30 cellular contexts compared by ENCODE assay signal in the genomic region with DNA sequence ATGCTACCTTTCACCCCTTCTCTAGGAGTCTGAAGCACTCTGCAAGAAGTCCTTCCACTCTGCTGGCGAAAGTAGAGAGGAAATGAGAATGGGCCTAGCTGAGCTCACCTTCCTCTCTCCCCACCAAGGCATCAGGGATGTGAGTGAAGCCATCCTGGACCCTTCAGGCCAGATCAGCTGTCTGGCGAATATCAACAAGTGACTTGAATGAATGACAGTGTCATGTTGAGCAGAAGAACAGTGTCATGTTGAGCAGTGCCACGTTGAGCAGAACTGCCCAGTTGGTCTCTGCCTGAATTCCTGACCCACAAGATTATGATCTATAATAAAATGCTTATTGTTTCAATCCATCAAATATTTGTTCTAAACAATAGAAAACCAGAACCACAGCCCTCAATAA.
"Had no signal": no experiment of that assay in that cellular context is flagged by ENCODE, and none has a peak within 500 bp of the region (broad histone marks: within the 10 kb centered on the region; RNA-seq: fewer than 3 reads in every experiment).

No MANE protein-coding gene starts in this region.

- H3K36me3 Mint-ChIP-seq: activated naive CD8-positive, alpha-beta T cell had no signal

- H3K27me3 ChIP-seq: body of pancreas had no signal

- H3K27ac ChIP-seq: body of pancreas had no signal

- H3K9me3 ChIP-seq: body of pancreas had no signal

- H3K4me1 Mint-ChIP-seq: activated CD4-positive, alpha-beta memory T cell treated with anti-CD3 and anti-CD28 coated beads, Interleukin-2, amount 10 ng/mL, durations not matched to agents 7 days and 5 days; activated CD4-positive, alpha-beta T cell treated with anti-CD3 and anti-CD28 coated beads for 36 hours; activated CD4-positive, alpha-beta T cell treated with anti-CD3 and anti-CD28 coated beads, Interleukin-2, amount 10 ng/mL, durations not matched to agents 24 days and 14 days; activated T-helper 17 cell treated with anti-CD3 and anti-CD28 coated beads, Interleukin-2, amount 50 U/mL, for 72 hours; T-helper 17 cell had no signal

- H3K4me1 ChIP-seq: body of pancreas had no signal

- H3K27me3 Mint-ChIP-seq: activated CD4-positive, alpha-beta memory T cell treated with anti-CD3 and anti-CD28 coated beads, Interleukin-2, amount 10 ng/mL, durations not matched to agents 7 days and 5 days; activated T-helper 17 cell treated with anti-CD3 and anti-CD28 coated beads, Interleukin-2, amount 50 U/mL, for 72 hours; effector memory CD8-positive, alpha-beta T cell; T-helper 17 cell had no signal

- H3K9me3 Mint-ChIP-seq: activated CD4-positive, alpha-beta memory T cell treated with anti-CD3 and anti-CD28 coated beads, Interleukin-2, amount 10 ng/mL, durations not matched to agents 7 days and 5 days; activated CD4-positive, alpha-beta T cell treated with anti-CD3 and anti-CD28 coated beads, Interleukin-2, amount 10 ng/mL, durations not matched to agents 24 days and 14 days; activated T-cell treated with anti-CD3 and anti-CD28 coated beads, Interleukin-2, amount 50 U/mL, for 4 hours; activated T-helper 17 cell treated with anti-CD3 and anti-CD28 coated beads, Interleukin-2, amount 50 U/mL, for 72 hours; effector memory CD8-positive, alpha-beta T cell; T-helper 2 cell treated with Interferon-gamma antibody and Interleukin-4, amounts not matched to agents 5 μg/mL and 100 μg/mL, for 36 hours had no signal

- ATAC-seq: activated CD4-positive, alpha-beta T cell treated with anti-CD3 and anti-CD28 coated beads for 36 hours; activated T-cell treated with anti-CD3 and anti-CD28 coated beads, Interleukin-2, amount 50 U/mL, for 4 hours; activated T-helper 17 cell treated with anti-CD3 and anti-CD28 coated beads, Interleukin-2, amount 50 U/mL, for 72 hours; body of pancreas; effector memory CD8-positive, alpha-beta T cell; esophagus mucosa; T-helper 17 cell had no signal

- H3K4me3 Mint-ChIP-seq: activated CD4-positive, alpha-beta memory T cell treated with anti-CD3 and anti-CD28 coated beads, Interleukin-2, amount 10 ng/mL, durations not matched to agents 7 days and 5 days; activated CD4-positive, alpha-beta T cell treated with anti-CD3 and anti-CD28 coated beads for 36 hours; activated CD4-positive, alpha-beta T cell treated with anti-CD3 and anti-CD28 coated beads, Interleukin-2, amount 10 ng/mL, durations not matched to agents 24 days and 14 days; activated naive CD8-positive, alpha-beta T cell; activated T-cell treated with anti-CD3 and anti-CD28 coated beads, Interleukin-2, amount 50 U/mL, for 4 hours; activated T-helper 17 cell treated with anti-CD3 and anti-CD28 coated beads, Interleukin-2, amount 50 U/mL, for 72 hours; effector memory CD8-positive, alpha-beta T cell; T-helper 17 cell; T-helper 2 cell treated with Interferon-gamma antibody and Interleukin-4, amounts not matched to agents 5 μg/mL and 100 μg/mL, for 36 hours had no signal

- FAIRE-seq: colon, frontal cortex had no signal

- H3K27ac Mint-ChIP-seq: activated CD4-positive, alpha-beta memory T cell treated with anti-CD3 and anti-CD28 coated beads, Interleukin-2, amount 10 ng/mL, durations not matched to agents 7 days and 5 days; activated CD4-positive, alpha-beta T cell treated with anti-CD3 and anti-CD28 coated beads for 36 hours; activated CD4-positive, alpha-beta T cell treated with anti-CD3 and anti-CD28 coated beads, Interleukin-2, amount 10 ng/mL, durations not matched to agents 24 days and 14 days; activated naive CD8-positive, alpha-beta T cell; activated T-helper 17 cell treated with anti-CD3 and anti-CD28 coated beads, Interleukin-2, amount 50 U/mL, for 72 hours; effector memory CD8-positive, alpha-beta T cell; T-helper 17 cell; T-helper 2 cell treated with Interferon-gamma antibody and Interleukin-4, amounts not matched to agents 5 μg/mL and 100 μg/mL, for 36 hours had no signal

- H3K4me3 ChIP-seq: body of pancreas had no signal

- DNase-seq: activated CD4-positive, alpha-beta memory T cell treated with anti-CD3 and anti-CD28 coated beads, Interleukin-2, amount 10 ng/mL, durations not matched to agents 7 days and 5 days; activated CD4-positive, alpha-beta T cell treated with anti-CD3 and anti-CD28 coated beads for 36 hours; activated CD4-positive, alpha-beta T cell treated with anti-CD3 and anti-CD28 coated beads, Interleukin-2, amount 10 ng/mL, durations not matched to agents 24 days and 14 days; activated CD4-positive, CD25-positive, alpha-beta regulatory T cell; activated CD4-positive, CD25-positive, alpha-beta regulatory T cell treated with anti-CD3 and anti-CD28 coated beads, Interleukin-2, amount 50 U/mL, for 72 hours; activated CD8-positive, alpha-beta memory T cell treated with anti-CD3 and anti-CD28 coated beads for 24 hours; activated effector memory CD4-positive, alpha-beta T cell treated with Interleukin-2 at 50 U/mL for 16 hours; activated gamma-delta T cell treated with Interleukin-2 at 50 U/mL for 16 hours; activated naive CD4-positive, alpha-beta T cell treated with anti-CD3 and anti-CD28 coated beads, Interleukin-2, amount 50 U/mL, for 16 hours; activated naive CD4-positive, alpha-beta T cell treated with Interleukin-2 at 50 U/mL for 16 hours; activated T-cell treated with anti-CD3 and anti-CD28 coated beads, Interleukin-2, amount 50 U/mL, for 4 hours; amniotic stem cell; anterior cingulate cortex; body of pancreas; caudate nucleus; cortex of kidney; dermis blood vessel endothelial cell; effector CD4-positive, alpha-beta T cell; effector memory CD8-positive, alpha-beta T cell; foreskin fibroblast; head of caudate nucleus; T-helper 1 cell; T-helper 17 cell; T1000 had no signal
